ENCODE assay signal across 8 cellular contexts in genomic region chr6:30325150-30325872, GRCh38. TPM values are rescaled to one million over a fixed set of nuclear protein-coding genes. Genes with fewer than 3 reads are reported as not detected.
DNase-seq lines count a peak whose midpoint lies in the region; ATAC-seq, FAIRE-seq and TF ChIP-seq lines count a peak whose summit lies in the region.

No MANE protein-coding gene starts in this region.

- H3K36me3 ChIP-seq in ES-I3 (ENCODE audit: insufficient read depth, low read length) (0 out of 2 replicates have a peak, but pooled peaks cover under 1% of the 10 kb centered on the region), Peyer's patch (peaks cover 0 to 15% (median 0%) of the 10 kb centered on the region in 3 donors), skeletal muscle tissue (ENCODE audit: control insufficient read depth in 3 of 3, insufficient read depth in 3 of 3, low read length in 3 of 3) (peaks cover 10 to 12% (median 11%) of the 10 kb centered on the region in 3 donors)

- H3K27ac ChIP-seq in Peyer's patch = peak overlapping the region; percentile 92 to 99 (median 98)
- peak overlapping the region; percentile 95 for H3K27ac ChIP-seq in right cardiac atrium (ENCODE audit: low read length)
- H3K27ac ChIP-seq in skeletal muscle tissue (ENCODE audit: low read depth, low read length) = peak overlapping the region; percentile 92

- H3K4me3 ChIP-seq in Peyer's patch (peak overlapping the region; percentile 77 to 98 (median 83)), right cardiac atrium (ENCODE audit: low read length) (peak overlapping the region; percentile 82), skeletal muscle tissue (ENCODE audit: low read length in 3 of 3) (peak overlapping the region; percentile 93 to 94 (median 94))

- DNase-seq in Peyer's patch (peak in 1 of 3 donors; percentile 64), right cardiac atrium (peak in 2 of 3 donors; percentile 57 to 79), D721Med (ENCODE audit: insufficient read length, low spot score) (no peak)
- no peak for DNase-seq in activated naive CD4-positive, alpha-beta T cell treated with anti-CD3 and anti-CD28 coated beads, Interleukin-2, amount 50 U/mL, for 72 hours (ENCODE audit: low spot score in 2 of 2)

- TF ChIP-seq CTCF in Peyer's patch (IDR thresholded peaks at IDR 0.05) (no peak), D721Med (IDR thresholded peaks at IDR 0.05; ENCODE audit: insufficient read depth, missing control alignments) (no peak)

- H3K9ac ChIP-seq in ES-I3 (ENCODE audit: low read depth, low read length) = peak overlapping the region; percentile 89
- peak overlapping the region; percentile 91 to 95 (median 95) for H3K9ac ChIP-seq in skeletal muscle tissue (ENCODE audit: low read depth in 1 of 3, low read length in 3 of 3)

- H3K36me3 Mint-ChIP-seq in activated naive CD4-positive, alpha-beta T cell treated with anti-CD3 and anti-CD28 coated beads, Interleukin-2, amount 50 U/mL, for 72 hours = peaks cover 15 to 19% of the 10 kb centered on the region in 2 donors

- no peak for FAIRE-seq in D721Med (lab: Jason Lieb, UNC)

- 6% methylated on average over 10 of the region's 10 CpGs for WGBS in right cardiac atrium

- intact Hi-C loops in right cardiac atrium (cut with DNase I) = loop anchor here in 1 of 4 donors (10.0 kb wide), 1 partner anchor 111 kb away; the partner anchor contains the start of gene TRIM26

- H3K9me3 Mint-ChIP-seq in activated naive CD4-positive, alpha-beta T cell treated with anti-CD3 and anti-CD28 coated beads, Interleukin-2, amount 50 U/mL, for 72 hours = no peaks in the 10 kb centered on the region

- H3K9me3 ChIP-seq in ES-I3 (ENCODE audit: control insufficient read depth, insufficient read depth, low read length) = no peaks in the 10 kb centered on the region
- no peaks in the 10 kb centered on the region for H3K9me3 ChIP-seq in Peyer's patch
- no peaks in the 10 kb centered on the region for H3K9me3 ChIP-seq in right cardiac atrium (ENCODE audit: control insufficient read depth, low read length)
- H3K9me3 ChIP-seq in skeletal muscle tissue (ENCODE audit: control insufficient read depth in 3 of 3, low read length in 3 of 3) = no peaks in the 10 kb centered on the region

- peak; percentile 27 for ATAC-seq in HG02759 (IDR thresholded peaks at IDR 0.05; ENCODE audit: unreplicated experiment)
- no peak for ATAC-seq in activated naive CD4-positive, alpha-beta T cell treated with anti-CD3 and anti-CD28 coated beads, Interleukin-2, amount 50 U/mL, for 72 hours
- peak; percentile 58 to 70 for ATAC-seq in right cardiac atrium
- no peak for ATAC-seq in GM21367 (IDR thresholded peaks at IDR 0.05; ENCODE audit: unreplicated experiment)

- H3K27ac Mint-ChIP-seq in activated naive CD4-positive, alpha-beta T cell treated with anti-CD3 and anti-CD28 coated beads, Interleukin-2, amount 50 U/mL, for 72 hours = peak overlapping the region; percentile 93 to 98

- H3K4me1 ChIP-seq in ES-I3 (ENCODE audit: insufficient read depth, low read length) = peaks cover 27% of the 10 kb centered on the region
- peaks cover 0 to 24% (median 11%) of the 10 kb centered on the region in 4 donors for H3K4me1 ChIP-seq in Peyer's patch
- H3K4me1 ChIP-seq in right cardiac atrium (ENCODE audit: control insufficient read depth, insufficient read depth, low read length) = peaks cover 7% of the 10 kb centered on the region
- H3K4me1 ChIP-seq in skeletal muscle tissue (ENCODE audit: control insufficient read depth in 3 of 3, insufficient read depth in 3 of 3, low read length in 3 of 3) = peaks cover 11 to 26% (median 23%) of the 10 kb centered on the region in 3 donors

- H3K27me3 ChIP-seq in Peyer's patch = no peaks in the 10 kb centered on the region
- no peaks in the 10 kb centered on the region for H3K27me3 ChIP-seq in right cardiac atrium (ENCODE audit: control insufficient read depth, insufficient read depth)
- H3K27me3 ChIP-seq in skeletal muscle tissue (ENCODE audit: control insufficient read depth in 3 of 3, insufficient read depth in 3 of 3, low read length in 3 of 3) = no peaks in the 10 kb centered on the region

- no peak for TF ChIP-seq POLR2A in Peyer's patch (IDR thresholded peaks at IDR 0.05)

RNA-seq across cellular contexts. Expression of gene TRIM39, which starts 1.4 kb away (rescaled TPM):
- total RNA-seq in Peyer's patch = 10 to 100 TPM; 10.7 to 23.6 (median 16.4) TPM
- 10 to 100 TPM; 14.2 to 17.1 TPM for total RNA-seq in activated naive CD4-positive, alpha-beta T cell treated with anti-CD3 and anti-CD28 coated beads, Interleukin-2, amount 50 U/mL, for 72 hours
- 10 to 100 TPM in 3 of 4 donors, 1 to 10 TPM in 1; 9.6 to 12.1 (median 10.7) TPM for total RNA-seq in right cardiac atrium
- polyA plus RNA-seq in right cardiac atrium = 6.9 TPM
- 5.2 TPM for total RNA-seq in skeletal muscle tissue

RNA-seq across cellular contexts. Expression of gene RPP21, which starts 19.6 kb away (rescaled TPM):
- 10 to 100 TPM; 40.5 to 86.6 (median 80.8) TPM for total RNA-seq in Peyer's patch
- 10 to 100 TPM; 20.8 to 49.9 TPM for total RNA-seq in activated naive CD4-positive, alpha-beta T cell treated with anti-CD3 and anti-CD28 coated beads, Interleukin-2, amount 50 U/mL, for 72 hours
- total RNA-seq in right cardiac atrium = 10 to 100 TPM; 15.7 to 30.1 (median 24.8) TPM
- 70.9 TPM for polyA plus RNA-seq in right cardiac atrium
- total RNA-seq in skeletal muscle tissue = 7.8 TPM

Comparison
In these comparisons a context has a peak if more than half of its experiments do, and no peak if none do; other contexts are left out.
1. ATAC-seq: peak in HG02759 (single experiment) and right cardiac atrium (2 of 2); none in activated naive CD4-positive, alpha-beta T cell treated with anti-CD3 and anti-CD28 coated beads, Interleukin-2, amount 50 U/mL, for 72 hours (0 of 2) and GM21367 (single experiment).
2. DNase-seq: peak in right cardiac atrium (2 of 3); none in activated naive CD4-positive, alpha-beta T cell treated with anti-CD3 and anti-CD28 coated beads, Interleukin-2, amount 50 U/mL, for 72 hours (0 of 2) and D721Med (single experiment).
3. Peak in every context shown above with its lines, with median percentiles within 50 percentile points of each other: H3K27ac ChIP-seq and H3K4me3 ChIP-seq.